ENCODE assay signal across 8 cellular contexts in genomic region chr11:67401495-67402191, GRCh38. TPM values are rescaled to one million over a fixed set of nuclear protein-coding genes. Genes with fewer than 3 reads are reported as not detected.
DNase-seq lines count a peak whose midpoint lies in the region; TF ChIP-seq lines count a peak whose summit lies in the region.

Gene PPP1CA, minus strand, starts transcription at chr11:67401858. Its CDS starts 76 bp downstream, at chr11:67401782.

- peaks cover 28% of the 10 kb centered on the region for H4K20me1 ChIP-seq in osteoblast (ENCODE audit: insufficient read depth, low read length)

- no peaks in the 10 kb centered on the region for H3K9me3 Mint-ChIP-seq in activated naive CD4-positive, alpha-beta T cell treated with anti-CD3 and anti-CD28 coated beads, Interleukin-2, amount 50 U/mL, for 24 hours

- H3K27ac Mint-ChIP-seq in activated naive CD4-positive, alpha-beta T cell treated with anti-CD3 and anti-CD28 coated beads, Interleukin-2, amount 50 U/mL, for 24 hours: peak within 1 kb of the TSS; percentile 93

- H3K4me1 ChIP-seq in osteoblast (ENCODE audit: insufficient read depth, low read length): peaks cover 17% of the 10 kb centered on the region

- H3K27ac ChIP-seq in osteoblast (ENCODE audit: low read depth, low read length) (peak within 1 kb of the TSS; percentile 83), temporal lobe (ENCODE audit: low read depth, low read length) (peak within 1 kb of the TSS; percentile 92)

- peak; percentile 9 for TF ChIP-seq CTCF in GM06990 (IDR thresholded peaks at IDR 0.05; ENCODE audit: insufficient read depth, low read length, poor library complexity, severe bottlenecking)
- TF ChIP-seq CTCF in HFF-Myc (IDR thresholded peaks at IDR 0.05; ENCODE audit: low read depth, low read length, missing control alignments): no peak
- peak; percentile 14 for TF ChIP-seq CTCF in osteoblast (IDR thresholded peaks at IDR 0.05; ENCODE audit: extremely low read depth, low read depth, low read length)

- DNase-seq in GM06990 (ENCODE audit: extremely low read depth, insufficient read length): peak; percentile 89
- DNase-seq in HFF-Myc (ENCODE audit: extremely low read depth, low read depth): peak; percentile 59
- peak; percentile 66 for DNase-seq in NCI-H1048 (lab: John Stamatoyannopoulos, UW)
- peak; percentile 74 for DNase-seq in SKM-1 (lab: John Stamatoyannopoulos, UW; ENCODE audit: unreplicated experiment)
- no peak for DNase-seq in glomerular endothelial cell (ENCODE audit: extremely low read depth, low read depth, low spot score)
- peak; percentile 100 for DNase-seq in osteoblast (ENCODE audit: insufficient read length, low spot score, missing footprints)

- H3K36me3 Mint-ChIP-seq in activated naive CD4-positive, alpha-beta T cell treated with anti-CD3 and anti-CD28 coated beads, Interleukin-2, amount 50 U/mL, for 24 hours: peaks cover 3% of the 10 kb centered on the region

- H3K9me3 ChIP-seq in osteoblast (ENCODE audit: low read depth, low read length): no peaks in the 10 kb centered on the region

- H3K27me3 ChIP-seq in GM06990 (replicated peaks; ENCODE audit: control insufficient read depth, insufficient read depth, low read length): no peaks in the 10 kb centered on the region
- H3K27me3 ChIP-seq in osteoblast (ENCODE audit: insufficient read depth, low read length): no peaks in the 10 kb centered on the region

- H3K4me3 ChIP-seq in GM06990 (replicated peaks; ENCODE audit: low read depth, low read length) (peak within 1 kb of the TSS; percentile 90), HFF-Myc (replicated peaks; ENCODE audit: low read depth, low read length) (peak within 1 kb of the TSS; percentile 90), osteoblast (ENCODE audit: insufficient read depth, low read length) (peak within 1 kb of the TSS; percentile 94)

- peak within 1 kb of the TSS; percentile 96 for H3K4me3 Mint-ChIP-seq in activated naive CD4-positive, alpha-beta T cell treated with anti-CD3 and anti-CD28 coated beads, Interleukin-2, amount 50 U/mL, for 24 hours

- H3K4me1 Mint-ChIP-seq in activated naive CD4-positive, alpha-beta T cell treated with anti-CD3 and anti-CD28 coated beads, Interleukin-2, amount 50 U/mL, for 24 hours: peaks cover 64% of the 10 kb centered on the region

- H3K79me2 ChIP-seq in osteoblast (ENCODE audit: insufficient read depth, low read length): peaks cover 29% of the 10 kb centered on the region

- H3K36me3 ChIP-seq in GM06990 (ENCODE audit: control insufficient read depth, insufficient read depth, low read length) (peaks cover 35% of the 10 kb centered on the region), osteoblast (ENCODE audit: insufficient read depth, low read length) (peaks cover 31% of the 10 kb centered on the region)

- peak within 1 kb of the TSS; percentile 97 for H2AFZ ChIP-seq in osteoblast (ENCODE audit: low read length)

- H3K4me2 ChIP-seq in osteoblast (ENCODE audit: insufficient read depth, low read length): peak within 1 kb of the TSS; percentile 99

- H3K27me3 Mint-ChIP-seq in activated naive CD4-positive, alpha-beta T cell treated with anti-CD3 and anti-CD28 coated beads, Interleukin-2, amount 50 U/mL, for 24 hours: no peaks in the 10 kb centered on the region

RNA-seq across cellular contexts. Expression of gene PPP1CA, which starts in this region (rescaled TPM):
- total RNA-seq in glomerular endothelial cell (218 and 230 TPM in 2 replicates), osteoblast (161 and 169 TPM in 2 replicates), temporal lobe (46.0 TPM)
